8 cellular contexts compared by ENCODE assay signal in the genomic region with DNA sequence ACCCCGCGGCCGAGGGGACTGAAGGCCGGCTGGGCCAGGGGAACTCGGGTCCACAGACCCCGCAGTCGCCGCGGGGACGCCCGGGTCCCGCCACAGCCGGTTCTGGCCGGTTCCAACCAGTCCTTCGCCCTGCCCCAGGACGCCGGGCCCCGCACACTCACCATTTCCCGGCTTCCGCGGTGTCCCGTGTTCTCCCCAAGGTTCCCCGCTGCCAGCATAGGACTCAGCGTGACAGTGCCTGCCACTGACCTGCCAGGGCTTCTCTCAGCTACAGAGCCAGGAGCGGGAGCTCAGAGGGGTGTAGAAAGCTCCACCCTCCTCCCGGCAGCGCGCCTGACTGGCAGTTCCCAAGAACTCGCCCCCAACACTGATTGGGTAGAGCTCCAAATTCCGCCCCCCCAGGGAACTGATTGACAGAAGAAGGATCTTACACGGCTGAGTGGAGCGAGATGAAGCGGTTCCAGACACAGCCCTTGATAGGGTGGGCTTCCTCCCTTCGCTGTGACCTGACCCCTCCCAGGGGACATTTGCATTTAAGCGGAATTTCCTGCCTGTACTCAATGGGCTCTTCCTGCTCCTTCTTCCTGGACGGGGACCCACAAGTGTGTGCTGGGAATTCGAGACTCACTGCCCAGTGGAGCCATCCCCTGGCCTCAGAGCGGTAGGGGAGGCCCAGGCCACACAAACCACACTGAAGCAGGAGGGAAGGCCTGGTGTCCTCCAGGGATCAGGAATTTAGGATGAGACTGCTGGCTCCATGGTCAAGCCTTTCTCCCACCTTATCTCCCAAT. TPM values are rescaled to one million over a fixed set of nuclear protein-coding genes. Genes with fewer than 3 reads are reported as not detected.
DNase-seq lines count a peak whose midpoint lies in the region; ATAC-seq, FAIRE-seq and TF ChIP-seq lines count a peak whose summit lies in the region.

ZNF442 (minus strand) TSS at position 312 of the 791 bp plus-strand sequence. CDS start 2,052 bp downstream, outside the sequence.

- peaks cover 0 to 3% of the 10 kb centered on the region in 2 donors for H3K36me3 ChIP-seq in small intestine (ENCODE audit: control insufficient read depth in 2 of 2, insufficient read depth in 2 of 2, low read length in 2 of 2)

- no peaks in the 10 kb centered on the region for H3K27me3 ChIP-seq in small intestine (ENCODE audit: control insufficient read depth in 2 of 2, insufficient read depth in 2 of 2, low read length in 2 of 2)

- POLR2A ChIA-PET in WTC11 (lab: Charles Lee): interaction anchor here (0.6 to 1.5 kb wide), 11 partner anchors 32 to 225 kb away, joined by 3 to 10 read pairs (median 5); partner anchors contain the start of genes ZNF136, ZNF20, ZNF44 and ZNF443

- DNase-seq in NCI-H2081 (lab: John Stamatoyannopoulos, UW) (peak; percentile 90 to 91), WTC11 (ENCODE audit: low spot score) (peak; percentile 98), cardiac fibroblast (ENCODE audit: low read depth in 2 of 2) (peak; percentile 97 to 98), iPS-NIHi7 (ENCODE audit: extremely low spot score) (peak; percentile 98), small intestine (peak; percentile 95), NCI-H187 (lab: John Stamatoyannopoulos, UW) (no peak)

- no peak for FAIRE-seq in small intestine (lab: Jason Lieb, UNC)

- peaks cover 26% of the 10 kb centered on the region for H3K9me3 Mint-ChIP-seq in WTC11

- peaks cover 0 to 6% of the 10 kb centered on the region in 2 donors for H3K4me1 ChIP-seq in small intestine (ENCODE audit: control insufficient read depth in 2 of 2, insufficient read depth in 1 of 2, low read depth in 1 of 2, low read length in 1 of 2)

- WGBS in small intestine, 3 donors: 0 to 1% (median 0%) methylated on average over 34 to 38 of the region's 38 CpGs

- H3K4me1 Mint-ChIP-seq in WTC11: peaks cover 8% of the 10 kb centered on the region

- H3K9me3 ChIP-seq in small intestine (ENCODE audit: control insufficient read depth, low read depth): no peaks in the 10 kb centered on the region

- peak within 1 kb of the TSS; percentile 96 for H3K4me3 Mint-ChIP-seq in WTC11

- peak within 1 kb of the TSS in 1 of 2 donors; percentile 81 for H3K27ac ChIP-seq in small intestine (ENCODE audit: low read depth in 1 of 2, low read length in 1 of 2)

- 0 out of 2 replicates have a peak, but pooled peaks have one; percentile 15 for TF ChIP-seq CTCF in GM12874 (IDR thresholded peaks at IDR 0.05; ENCODE audit: insufficient read depth, low read depth, low read length)
- no peak for TF ChIP-seq CTCF in WTC11 (IDR thresholded peaks at IDR 0.05)
- peak; percentile 87 for TF ChIP-seq CTCF in cardiac fibroblast (IDR thresholded peaks at IDR 0.05; ENCODE audit: low read depth, low read length)

- H3K4me3 ChIP-seq in cardiac fibroblast (replicated peaks in 1 of 2; ENCODE audit: low read depth in 2 of 2, low read length in 2 of 2) (peak within 1 kb of the TSS; percentile 82 to 85), small intestine (ENCODE audit: low read depth in 1 of 2, low read length in 2 of 2) (peak within 1 kb of the TSS; percentile 60 to 77)

- peaks cover 30% of the 10 kb centered on the region for H3K36me3 Mint-ChIP-seq in WTC11

- CTCF ChIA-PET in WTC11 (lab: Charles Lee): interaction anchor here (0.6 to 1.7 kb wide), 26 partner anchors 9 to 486 kb away, joined by 3 to 12 read pairs (median 4); partner anchors contain the start of genes ZNF20, ZNF44, ZNF443 and ZNF563

- peaks cover 23% of the 10 kb centered on the region for H3K27me3 Mint-ChIP-seq in WTC11 (ENCODE audit: low read depth)

- H3K27ac Mint-ChIP-seq in WTC11: peak within 1 kb of the TSS; percentile 95

- peak; percentile 97 for ATAC-seq in HG02798 (IDR thresholded peaks at IDR 0.05; ENCODE audit: poor library complexity, unreplicated experiment)
- peak; percentile 96 for ATAC-seq in WTC11

TF ChIP-seq in WTC11, 78 proteins besides CTCF, POLR2A, EP300 and RAD21 (continues in another document):
- TF ChIP-seq ZNF671 (CRISPR knock-in tag; IDR thresholded peaks at IDR 0.05) (no peak), GABPB1 (CRISPR knock-in tag; IDR thresholded peaks at IDR 0.05) (peak; percentile 13; the same call in 1 of the 2 replicates), OVOL2 (CRISPR knock-in tag; IDR thresholded peaks at IDR 0.05; ENCODE audit: borderline replicate concordance) (no peak), MAX (CRISPR knock-in tag; IDR thresholded peaks at IDR 0.05) (peak; percentile 78), ZNF317 (CRISPR knock-in tag; IDR thresholded peaks at IDR 0.05; ENCODE audit: borderline replicate concordance, low read depth) (no peak), JAZF1 (CRISPR knock-in tag; IDR thresholded peaks at IDR 0.05) (no peak), ZNF232 (CRISPR knock-in tag; IDR thresholded peaks at IDR 0.05) (peak; percentile 79; the same call in 1 of the 2 replicates), ZNF138 (CRISPR knock-in tag; conservative IDR thresholded peaks at IDR 0.05) (0 out of 2 replicates have a peak, but pooled peaks have one; percentile 28), IRF1 (CRISPR knock-in tag; IDR thresholded peaks at IDR 0.05) (no peak), NFE2L1 (CRISPR knock-in tag; IDR thresholded peaks at IDR 0.05) (0 out of 2 replicates have a peak, but pooled peaks have one; percentile 43), SP1 (CRISPR knock-in tag; conservative IDR thresholded peaks at IDR 0.05) (no peak)
- TF ChIP-seq, protein P1, sequence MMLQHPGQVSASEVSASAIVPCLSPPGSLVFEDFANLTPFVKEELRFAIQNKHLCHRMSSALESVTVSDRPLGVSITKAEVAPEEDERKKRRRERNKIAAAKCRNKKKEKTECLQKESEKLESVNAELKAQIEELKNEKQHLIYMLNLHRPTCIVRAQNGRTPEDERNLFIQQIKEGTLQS (CRISPR knock-in tag; conservative IDR thresholded peaks at IDR 0.05): no peak
- TF ChIP-seq, protein P2, sequence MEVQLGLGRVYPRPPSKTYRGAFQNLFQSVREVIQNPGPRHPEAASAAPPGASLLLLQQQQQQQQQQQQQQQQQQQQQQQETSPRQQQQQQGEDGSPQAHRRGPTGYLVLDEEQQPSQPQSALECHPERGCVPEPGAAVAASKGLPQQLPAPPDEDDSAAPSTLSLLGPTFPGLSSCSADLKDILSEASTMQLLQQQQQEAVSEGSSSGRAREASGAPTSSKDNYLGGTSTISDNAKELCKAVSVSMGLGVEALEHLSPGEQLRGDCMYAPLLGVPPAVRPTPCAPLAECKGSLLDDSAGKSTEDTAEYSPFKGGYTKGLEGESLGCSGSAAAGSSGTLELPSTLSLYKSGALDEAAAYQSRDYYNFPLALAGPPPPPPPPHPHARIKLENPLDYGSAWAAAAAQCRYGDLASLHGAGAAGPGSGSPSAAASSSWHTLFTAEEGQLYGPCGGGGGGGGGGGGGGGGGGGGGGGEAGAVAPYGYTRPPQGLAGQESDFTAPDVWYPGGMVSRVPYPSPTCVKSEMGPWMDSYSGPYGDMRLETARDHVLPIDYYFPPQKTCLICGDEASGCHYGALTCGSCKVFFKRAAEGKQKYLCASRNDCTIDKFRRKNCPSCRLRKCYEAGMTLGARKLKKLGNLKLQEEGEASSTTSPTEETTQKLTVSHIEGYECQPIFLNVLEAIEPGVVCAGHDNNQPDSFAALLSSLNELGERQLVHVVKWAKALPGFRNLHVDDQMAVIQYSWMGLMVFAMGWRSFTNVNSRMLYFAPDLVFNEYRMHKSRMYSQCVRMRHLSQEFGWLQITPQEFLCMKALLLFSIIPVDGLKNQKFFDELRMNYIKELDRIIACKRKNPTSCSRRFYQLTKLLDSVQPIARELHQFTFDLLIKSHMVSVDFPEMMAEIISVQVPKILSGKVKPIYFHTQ (CRISPR knock-in tag; IDR thresholded peaks at IDR 0.05): no peak
- TF ChIP-seq, protein P3, sequence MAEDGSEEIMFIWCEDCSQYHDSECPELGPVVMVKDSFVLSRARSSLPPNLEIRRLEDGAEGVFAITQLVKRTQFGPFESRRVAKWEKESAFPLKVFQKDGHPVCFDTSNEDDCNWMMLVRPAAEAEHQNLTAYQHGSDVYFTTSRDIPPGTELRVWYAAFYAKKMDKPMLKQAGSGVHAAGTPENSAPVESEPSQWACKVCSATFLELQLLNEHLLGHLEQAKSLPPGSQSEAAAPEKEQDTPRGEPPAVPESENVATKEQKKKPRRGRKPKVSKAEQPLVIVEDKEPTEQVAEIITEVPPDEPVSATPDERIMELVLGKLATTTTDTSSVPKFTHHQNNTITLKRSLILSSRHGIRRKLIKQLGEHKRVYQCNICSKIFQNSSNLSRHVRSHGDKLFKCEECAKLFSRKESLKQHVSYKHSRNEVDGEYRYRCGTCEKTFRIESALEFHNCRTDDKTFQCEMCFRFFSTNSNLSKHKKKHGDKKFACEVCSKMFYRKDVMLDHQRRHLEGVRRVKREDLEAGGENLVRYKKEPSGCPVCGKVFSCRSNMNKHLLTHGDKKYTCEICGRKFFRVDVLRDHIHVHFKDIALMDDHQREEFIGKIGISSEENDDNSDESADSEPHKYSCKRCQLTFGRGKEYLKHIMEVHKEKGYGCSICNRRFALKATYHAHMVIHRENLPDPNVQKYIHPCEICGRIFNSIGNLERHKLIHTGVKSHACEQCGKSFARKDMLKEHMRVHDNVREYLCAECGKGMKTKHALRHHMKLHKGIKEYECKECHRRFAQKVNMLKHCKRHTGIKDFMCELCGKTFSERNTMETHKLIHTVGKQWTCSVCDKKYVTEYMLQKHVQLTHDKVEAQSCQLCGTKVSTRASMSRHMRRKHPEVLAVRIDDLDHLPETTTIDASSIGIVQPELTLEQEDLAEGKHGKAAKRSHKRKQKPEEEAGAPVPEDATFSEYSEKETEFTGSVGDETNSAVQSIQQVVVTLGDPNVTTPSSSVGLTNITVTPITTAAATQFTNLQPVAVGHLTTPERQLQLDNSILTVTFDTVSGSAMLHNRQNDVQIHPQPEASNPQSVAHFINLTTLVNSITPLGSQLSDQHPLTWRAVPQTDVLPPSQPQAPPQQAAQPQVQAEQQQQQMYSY (CRISPR knock-in tag; IDR thresholded peaks at IDR 0.05): peak; percentile 82

RNA-seq across cellular contexts. Expression of gene ZNF442, which starts in this region (rescaled TPM):
- 1.9 to 4.0 TPM (median 2.4 TPM) in 3 replicates for total RNA-seq in WTC11 (2021)
- polyA plus RNA-seq in small intestine: 1 to 10 TPM in 1 of 3 donors, not detected in 2; 1.0 TPM

Comparison
In these comparisons a context has a peak if more than half of its experiments do, and no peak if none do; other contexts are left out.
1. DNase-seq: peak in NCI-H2081 (2 of 2), WTC11 (single experiment), cardiac fibroblast (2 of 2), iPS-NIHi7 (single experiment) and small intestine (single experiment); none in NCI-H187 (0 of 2).